In genomic region chr7:5429253-5429856, GRCh38 we compare ENCODE assay signal across 8 cellular contexts. TPM values are rescaled to one million over a fixed set of nuclear protein-coding genes. Genes with fewer than 3 reads are reported as not detected.
DNase-seq lines count a peak whose midpoint lies in the region; ATAC-seq and TF ChIP-seq lines count a peak whose summit lies in the region.

No MANE protein-coding gene starts in this region.

- TF ChIP-seq EP300 in esophagus muscularis mucosa (IDR thresholded peaks at IDR 0.05): no peak

- no peaks in the 10 kb centered on the region for H3K9me2 ChIP-seq in PC-9 (ENCODE audit: insufficient read depth)

- H3K27me3 ChIP-seq in PC-9 (ENCODE audit: insufficient read depth, low read depth) (no peaks in the 10 kb centered on the region), esophagus muscularis mucosa (no peaks in the 10 kb centered on the region)

- TF ChIP-seq POLR2A in esophagus muscularis mucosa (IDR thresholded peaks at IDR 0.05; ENCODE audit: low read depth): no peak

- H3K4me1 ChIP-seq in PC-9 (replicated peaks; ENCODE audit: insufficient read depth): peaks cover 7% of the 10 kb centered on the region; the same call in 1 of the 2 replicates
- H3K4me1 ChIP-seq in esophagus muscularis mucosa: peaks cover 26 to 39% (median 33%) of the 10 kb centered on the region in 4 donors

- H3K4me2 ChIP-seq in PC-9: peak overlapping the region; percentile 96

- TF ChIP-seq CTCF in PC-9 (conservative IDR thresholded peaks at IDR 0.05) (no peak), esophagus muscularis mucosa (IDR thresholded peaks at IDR 0.05) (no peak)

- H3K36me3 ChIP-seq in PC-9 (ENCODE audit: low read depth) (0 out of 2 replicates have a peak, but pooled peaks cover 6% of the 10 kb centered on the region), esophagus muscularis mucosa (no peaks in the 10 kb centered on the region)

- H3K27ac ChIP-seq in PC-9 (peak overlapping the region; percentile 94), esophagus muscularis mucosa (replicated peaks in 1 of 4) (peak overlapping the region; percentile 96 to 100 (median 100))

- ATAC-seq in naive B cell (ENCODE audit: low read depth in 2 of 2): no peak
- ATAC-seq in HG02623 (IDR thresholded peaks at IDR 0.05; ENCODE audit: unreplicated experiment): no peak

- CTCF ChIA-PET in PC-9 (lab: Charles Lee): interaction anchor here (0.6 kb wide), 1 partner anchor 65 kb away, joined by 7 read pairs; no protein-coding TSS in a partner anchor

- H3K4me3 ChIP-seq in PC-9 (peak overlapping the region; percentile 96), esophagus muscularis mucosa (peak overlapping the region; percentile 84 to 100 (median 94))

- peak overlapping the region; percentile 87 for H2AFZ ChIP-seq in PC-9

- H3K4me3 Mint-ChIP-seq in naive B cell: peak overlapping the region in 7 of 8 donors; percentile 17 to 81 (median 58)

- BruUV-seq in PC-9 (replicated peaks; lab: Mats Ljungman, UMichigan): no TSS peak

- peaks cover 91% of the 10 kb centered on the region for H3K79me2 ChIP-seq in PC-9 (ENCODE audit: low read depth)

- H4K20me1 ChIP-seq in PC-9 (ENCODE audit: insufficient read depth): peaks cover 33% of the 10 kb centered on the region

- peaks cover 25 to 43% (median 40%) of the 10 kb centered on the region in 3 donors for H3K4me1 Mint-ChIP-seq in naive B cell

- H3F3A ChIP-seq in PC-9 (ENCODE audit: insufficient read depth, low read depth): peaks cover 55% of the 10 kb centered on the region

- H3K9me3 Mint-ChIP-seq in naive B cell: peaks cover 0 to 8% (median 3%) of the 10 kb centered on the region in 7 donors

- peak overlapping the region in 5 of 6 donors; percentile 7 to 89 (median 59) for H3K27ac Mint-ChIP-seq in naive B cell

- H3K36me3 Mint-ChIP-seq in naive B cell: peaks cover 0 to 10% of the 10 kb centered on the region in 2 donors

- POLR2A ChIA-PET in PC-9 (lab: Charles Lee; ENCODE audit: unreplicated experiment): interaction anchor here (0.5 kb wide), 1 partner anchor 32 kb away, joined by 3 read pairs; no protein-coding TSS in a partner anchor

- WGBS in esophagus muscularis mucosa: 18% methylated on average over 15 of the region's 31 CpGs

- 0 out of 2 replicates have a peak, but pooled peaks cover 5% of the 10 kb centered on the region for H3K9me3 ChIP-seq in PC-9 (ENCODE audit: insufficient read depth, low read depth)
- H3K9me3 ChIP-seq in esophagus muscularis mucosa: no peaks in the 10 kb centered on the region

- intact Hi-C loops in PC-9 (cut with micrococcal nuclease; ENCODE audit: unreplicated experiment) (no loop called here), esophagus muscularis mucosa (cut with DNase I) (no loop called here)

- DNase-seq in SKM-1 treated with dmso at 0.1 percent for 144 hours (lab: John Stamatoyannopoulos, UW; ENCODE audit: unreplicated experiment) (peak; percentile 69), SKM-1 (lab: John Stamatoyannopoulos, UW; ENCODE audit: unreplicated experiment) (no peak), PC-9 (peak; percentile 62 to 64), esophagus muscularis mucosa (ENCODE audit: extremely low spot score) (no peak), naive B cell (peak; percentile 7), NCI-H146 treated with DMSO at 0.1 percent for 48 hours (lab: John Stamatoyannopoulos, UW; ENCODE audit: unreplicated experiment) (no peak), OCI-M2 (lab: John Stamatoyannopoulos, UW; ENCODE audit: unreplicated experiment) (no peak)

- H3K27me3 Mint-ChIP-seq in naive B cell: peaks cover 48 to 90% (median 77%) of the 10 kb centered on the region in 3 donors

RNA-seq across cellular contexts. Expression of gene TNRC18, which starts 5.7 kb away (rescaled TPM):
- 128 and 159 TPM in 2 replicates for total RNA-seq in PC-9 (2021)
- 100 to 1,000 TPM; 101 to 277 (median 166) TPM for total RNA-seq in esophagus muscularis mucosa
- polyA plus RNA-seq in naive B cell (ENCODE audit: low read depth in 6 of 6): 1 to 10 TPM in 4 of 6 donors, under 1 TPM in 1, not detected in 1; 0.29 to 2.9 (median 2.0) TPM

Comparison
In these comparisons a context has a peak if more than half of its experiments do, and no peak if none do; other contexts are left out.
1. DNase-seq: peak in SKM-1 treated with dmso at 0.1 percent for 144 hours (single experiment), PC-9 (2 of 2) and naive B cell (single experiment); none in SKM-1 (single experiment), esophagus muscularis mucosa (single experiment), NCI-H146 treated with DMSO at 0.1 percent for 48 hours (single experiment) and OCI-M2 (single experiment).